9 cellular contexts compared by ENCODE assay signal in the genomic region with DNA sequence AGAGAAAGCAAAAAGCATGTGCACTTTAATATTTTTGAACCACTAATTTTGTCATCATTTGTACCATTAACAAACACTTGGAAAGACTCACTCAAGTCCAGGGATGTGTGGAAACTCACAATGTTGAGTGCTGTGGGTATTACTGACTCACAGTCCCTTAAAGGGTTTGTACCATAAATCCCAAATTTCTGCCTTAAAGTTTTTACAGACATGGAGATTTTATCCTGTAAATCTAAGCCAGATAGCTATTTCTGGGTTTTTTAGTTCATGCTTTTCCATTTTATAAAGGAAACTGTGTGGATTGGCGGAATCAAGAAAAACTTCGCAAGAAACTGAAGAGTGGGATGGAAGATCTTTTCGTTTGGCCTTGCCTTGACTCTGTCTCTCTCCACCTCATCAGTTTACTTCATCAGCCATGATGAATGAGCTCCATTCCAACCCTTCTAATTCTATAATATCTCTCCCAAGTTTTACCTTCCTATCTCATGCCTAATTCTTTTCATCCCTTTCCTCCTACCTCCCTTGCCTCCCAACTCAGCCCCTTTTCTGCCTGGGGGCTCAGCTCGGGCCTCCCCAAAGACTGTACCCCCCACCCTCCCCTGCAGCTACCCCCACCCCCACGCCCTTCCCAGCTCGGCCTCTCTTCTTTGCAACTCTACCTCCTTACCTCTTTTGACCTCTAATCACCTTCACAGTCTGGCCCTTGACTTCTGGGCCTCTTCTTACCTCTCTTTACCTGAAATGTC.
DNase-seq lines count a peak whose midpoint lies in the region; ATAC-seq and TF ChIP-seq lines count a peak whose summit lies in the region.
"Had no signal": no experiment of that assay in that cellular context is flagged by ENCODE, and none has a peak within 500 bp of the region (broad histone marks: within the 10 kb centered on the region; RNA-seq: fewer than 3 reads in every experiment).

No MANE protein-coding gene starts in this region.

- H3K4me1 ChIP-seq in heart right ventricle = peaks cover 0 to 55% (median 44%) of the 10 kb centered on the region in 9 donors

- no peak for DNase-seq in heart right ventricle
- no peak for DNase-seq in left ventricle myocardium superior
- DNase-seq in activated naive CD8-positive, alpha-beta T cell treated with anti-CD3 and anti-CD28 coated beads, Interleukin-2, amount 50 U/mL, for 24 hours = no peak
- DNase-seq in iris pigment epithelial cell (ENCODE audit: low read depth) = peak; percentile 56
- no peak for DNase-seq in NCI-H2227 (lab: John Stamatoyannopoulos, UW; ENCODE audit: unreplicated experiment)
- no peak for DNase-seq in NCI-H345 (lab: John Stamatoyannopoulos, UW)
- DNase-seq in activated CD8-positive, alpha-beta memory T cell treated with anti-CD3 and anti-CD28 coated beads for 24 hours = no peak

- peak overlapping the region; percentile 43 to 95 (median 82) for H3K4me3 ChIP-seq in heart right ventricle
- H3K4me3 ChIP-seq: mucosa of descending colon had no signal

- WGBS in heart right ventricle, 2 donors = 53 to 59% methylated on average over 6 of the region's 6 CpGs

- no peak for TF ChIP-seq CTCF in heart right ventricle (IDR thresholded peaks at IDR 0.05)

- peaks cover 0 to under 1% (median 0%) of the 10 kb centered on the region in 9 donors for H3K36me3 ChIP-seq in heart right ventricle

- ATAC-seq in heart right ventricle = no peak
- ATAC-seq in left ventricle myocardium superior = no peak
- no peak for ATAC-seq in activated naive CD8-positive, alpha-beta T cell treated with anti-CD3 and anti-CD28 coated beads, Interleukin-2, amount 50 U/mL, for 24 hours

- no peaks in the 10 kb centered on the region for H3K9me3 Mint-ChIP-seq in activated naive CD8-positive, alpha-beta T cell treated with anti-CD3 and anti-CD28 coated beads, Interleukin-2, amount 50 U/mL, for 24 hours

- H3K36me3 Mint-ChIP-seq in activated naive CD8-positive, alpha-beta T cell treated with anti-CD3 and anti-CD28 coated beads, Interleukin-2, amount 50 U/mL, for 24 hours (ENCODE audit: low read depth) = peaks cover 6% of the 10 kb centered on the region

- no peaks in the 10 kb centered on the region for H3K27me3 ChIP-seq in heart right ventricle

- H3K27ac Mint-ChIP-seq in activated naive CD8-positive, alpha-beta T cell treated with anti-CD3 and anti-CD28 coated beads, Interleukin-2, amount 50 U/mL, for 24 hours = peak overlapping the region; percentile 95

- H3K4me3 Mint-ChIP-seq in activated naive CD8-positive, alpha-beta T cell treated with anti-CD3 and anti-CD28 coated beads, Interleukin-2, amount 50 U/mL, for 24 hours = peak overlapping the region; percentile 96

- intact Hi-C loops in heart right ventricle (cut with DNase I) = loop anchor here in 5 of 10 donors (2.0 to 10.0 kb wide), 9 partner anchors 37 to 318 kb away; a partner anchor contains a TSS
- intact Hi-C loops in left ventricle myocardium superior (cut with micrococcal nuclease) = no loop called here

- peaks cover 2% of the 10 kb centered on the region for H3K27me3 Mint-ChIP-seq in activated naive CD8-positive, alpha-beta T cell treated with anti-CD3 and anti-CD28 coated beads, Interleukin-2, amount 50 U/mL, for 24 hours

- peaks cover 58% of the 10 kb centered on the region for H3K4me1 Mint-ChIP-seq in activated naive CD8-positive, alpha-beta T cell treated with anti-CD3 and anti-CD28 coated beads, Interleukin-2, amount 50 U/mL, for 24 hours

- no peaks in the 10 kb centered on the region for H3K9me3 ChIP-seq in heart right ventricle
- H3K9me3 ChIP-seq: mucosa of descending colon had no signal

- H3K27ac ChIP-seq in heart right ventricle (peak overlapping the region; percentile 94 to 100 (median 99)), temporal lobe (ENCODE audit: low read depth, low read length) (peak overlapping the region; percentile 99)
